In genomic region chr4:171875291-171875690, GRCh38 we compare ENCODE assay signal across 17 cellular contexts.
"Had no signal": no experiment of that assay in that cellular context is flagged by ENCODE, and none has a peak within 500 bp of the region (broad histone marks: within the 10 kb centered on the region; RNA-seq: fewer than 3 reads in every experiment).

No MANE protein-coding gene starts in this region.

- ATAC-seq: activated CD8-positive, alpha-beta T cell treated with anti-CD3 and anti-CD28 coated beads for 36 hours; body of pancreas; left colon; lower lobe of right lung; naive thymus-derived CD8-positive, alpha-beta T cell had no signal

- DNase-seq: activated CD4-positive, alpha-beta T cell treated with anti-CD3 and anti-CD28 coated beads for 48 hours; activated CD8-positive, alpha-beta T cell treated with anti-CD3 and anti-CD28 coated beads for 36 hours; activated effector memory CD4-positive, alpha-beta T cell treated with anti-CD3 and anti-CD28 coated beads, Interleukin-2, amount 50 U/mL, for 16 hours; activated T-cell treated with anti-CD3 and anti-CD28 coated beads, Interleukin-2, amount 50 U/mL, for 48 hours; amniotic stem cell; body of pancreas; left colon; lower lobe of right lung; naive thymus-derived CD8-positive, alpha-beta T cell; posterior cingulate gyrus; stimulated activated CD4-positive, alpha-beta T cell treated with anti-CD3 and anti-CD28 coated beads, Interleukin-4, amount 100 ng/mL, for 1 hour; stimulated activated naive CD4-positive, alpha-beta T cell treated with Interleukin-2 at 50 U/mL for 16 hours; substantia nigra; T-helper 2 cell; transverse colon had no signal

- H3K9me3 ChIP-seq: body of pancreas, lower lobe of right lung, neutrophil, transverse colon had no signal

- H3K27me3 ChIP-seq: body of pancreas, neutrophil, transverse colon had no signal

- H3K4me1 ChIP-seq: body of pancreas, lower lobe of right lung, transverse colon had no signal

- H3K4me3 ChIP-seq: body of pancreas, coronary artery, lower lobe of right lung, transverse colon had no signal

- H3K36me3 ChIP-seq: lower lobe of right lung, neutrophil, transverse colon had no signal

- H3K27ac ChIP-seq: body of pancreas, coronary artery, lower lobe of right lung, neutrophil, transverse colon had no signal
